14 cellular contexts compared by ENCODE assay signal in genomic region chr2:207153266-207153990, GRCh38. TPM values are rescaled to one million over a fixed set of nuclear protein-coding genes. Genes with fewer than 3 reads are reported as not detected.
DNase-seq lines count a peak whose midpoint lies in the region; ATAC-seq and TF ChIP-seq lines count a peak whose summit lies in the region.
"Had no signal": no experiment of that assay in that cellular context is flagged by ENCODE, and none has a peak within 500 bp of the region (broad histone marks: within the 10 kb centered on the region; RNA-seq: fewer than 3 reads in every experiment).

No MANE protein-coding gene starts in this region.

- H3K9me3 Mint-ChIP-seq in activated T-helper 17 cell treated with anti-CD3 and anti-CD28 coated beads, Interleukin-2, amount 50 U/mL, for 72 hours, result peaks cover 4% of the 10 kb centered on the region
- H3K9me3 Mint-ChIP-seq: activated T-cell treated with anti-CD3 and anti-CD28 coated beads, Interleukin-2, amount 50 U/mL, for 4 hours had no signal

- H3K27me3 ChIP-seq in HUES6 (ENCODE audit: control insufficient read depth, insufficient read depth, low read length), result no peaks in the 10 kb centered on the region
- H3K27me3 ChIP-seq in left lung, result no peaks in the 10 kb centered on the region
- H3K27me3 ChIP-seq in smooth muscle cell (ENCODE audit: low read depth), result no peaks in the 10 kb centered on the region

- H3K36me3 ChIP-seq in HUES6 (ENCODE audit: control insufficient read depth, insufficient read depth, low read length), result no peaks in the 10 kb centered on the region
- H3K36me3 ChIP-seq in left lung, result no peaks in the 10 kb centered on the region
- H3K36me3 ChIP-seq in smooth muscle cell (ENCODE audit: low read depth), result no peaks in the 10 kb centered on the region

- DNase-seq in left lung (no peak), smooth muscle cell (lab: John Stamatoyannopoulos, UW; ENCODE audit: unreplicated experiment) (no peak), NCI-H82 treated with DMSO at 0.1 percent for 48 hours (lab: John Stamatoyannopoulos, UW; ENCODE audit: unreplicated experiment) (no peak), T-helper 9 cell (no peak)
- DNase-seq in effector CD8-positive, alpha-beta T cell (lab: John Stamatoyannopoulos, UW), result no peak
- DNase-seq: activated T-cell treated with anti-CD3 and anti-CD28 coated beads, Interleukin-2, amount 50 U/mL, for 4 hours; Caco-2; Karpas-422; midbrain; NCI-H187 treated with DMSO at 0.1 percent for 48 hours; right cardiac atrium had no signal

- H3K4me2 ChIP-seq in smooth muscle cell, result no peak overlapping the region

- no peaks in the 10 kb centered on the region for H3F3A ChIP-seq in smooth muscle cell (ENCODE audit: low read depth)

- no peak for ATAC-seq in activated T-helper 17 cell treated with anti-CD3 and anti-CD28 coated beads, Interleukin-2, amount 50 U/mL, for 72 hours (replicated peaks)
- ATAC-seq in left lung (no peak), GM21515 (IDR thresholded peaks at IDR 0.05; ENCODE audit: unreplicated experiment) (no peak)
- ATAC-seq: activated T-cell treated with anti-CD3 and anti-CD28 coated beads, Interleukin-2, amount 50 U/mL, for 4 hours; right cardiac atrium had no signal

- H3K4me1 Mint-ChIP-seq in activated T-helper 17 cell treated with anti-CD3 and anti-CD28 coated beads, Interleukin-2, amount 50 U/mL, for 72 hours, result peaks cover 68% of the 10 kb centered on the region

- H3K27ac ChIP-seq in HUES6 (ENCODE audit: low read depth, low read length) (0 out of 2 replicates have a peak overlapping the region, but pooled peaks have one; percentile 56), left lung (peak overlapping the region; percentile 26 to 94), smooth muscle cell (ENCODE audit: low read depth) (peak overlapping the region; percentile 27)

- intact Hi-C loops in left lung (cut with DNase I), result no loop called here

- peaks cover 87% of the 10 kb centered on the region for H3K4me1 ChIP-seq in HUES6 (ENCODE audit: control insufficient read depth, insufficient read depth, low read length)
- H3K4me1 ChIP-seq in left lung, result peaks cover 30 to 99% of the 10 kb centered on the region in 2 donors
- peaks cover 48% of the 10 kb centered on the region for H3K4me1 ChIP-seq in smooth muscle cell (ENCODE audit: low read depth)
- H3K4me1 ChIP-seq: Caco-2 had no signal

- H3K9ac ChIP-seq in HUES6 (ENCODE audit: low read length), result no peak overlapping the region
- H3K9ac ChIP-seq in smooth muscle cell (ENCODE audit: low read depth), result no peak overlapping the region

- H3K9me3 ChIP-seq in HUES6 (ENCODE audit: control insufficient read depth, insufficient read depth, low read depth, low read length) (no peaks in the 10 kb centered on the region), left lung (no peaks in the 10 kb centered on the region), smooth muscle cell (replicated peaks; ENCODE audit: low read depth) (no peaks in the 10 kb centered on the region)
- H3K9me3 ChIP-seq: Caco-2 had no signal

- H3K4me3 ChIP-seq in HUES6 (ENCODE audit: low read depth, low read length), result no peak overlapping the region
- H3K4me3 ChIP-seq in left lung, result no peak overlapping the region
- no peak overlapping the region for H3K4me3 ChIP-seq in smooth muscle cell

- 81% methylated on average over 1 of the region's 1 CpG for WGBS in smooth muscle cell (ENCODE audit: low lambda C conversion rate)

- H3K79me2 ChIP-seq in smooth muscle cell (ENCODE audit: low read depth), result peaks cover 99% of the 10 kb centered on the region

- H2AFZ ChIP-seq in smooth muscle cell (ENCODE audit: low read depth), result no peak overlapping the region

- peak overlapping the region; percentile 3 for H3K4me3 Mint-ChIP-seq in activated T-helper 17 cell treated with anti-CD3 and anti-CD28 coated beads, Interleukin-2, amount 50 U/mL, for 72 hours
- H3K4me3 Mint-ChIP-seq: activated T-cell treated with anti-CD3 and anti-CD28 coated beads, Interleukin-2, amount 50 U/mL, for 4 hours had no signal

- H3K27ac Mint-ChIP-seq in activated T-helper 17 cell treated with anti-CD3 and anti-CD28 coated beads, Interleukin-2, amount 50 U/mL, for 72 hours, result no peak overlapping the region

- peaks cover 5% of the 10 kb centered on the region for H3K27me3 Mint-ChIP-seq in activated T-helper 17 cell treated with anti-CD3 and anti-CD28 coated beads, Interleukin-2, amount 50 U/mL, for 72 hours

- H3K36me3 Mint-ChIP-seq in activated T-helper 17 cell treated with anti-CD3 and anti-CD28 coated beads, Interleukin-2, amount 50 U/mL, for 72 hours (ENCODE audit: low read depth), result peaks cover 46% of the 10 kb centered on the region

- H4K20me1 ChIP-seq in smooth muscle cell (ENCODE audit: low read depth), result peaks cover 100% of the 10 kb centered on the region

- TF ChIP-seq CTCF in left lung (IDR thresholded peaks at IDR 0.05), result no peak
- TF ChIP-seq CTCF in smooth muscle cell (IDR thresholded peaks at IDR 0.05; ENCODE audit: borderline replicate concordance, insufficient read depth, poor library complexity, severe bottlenecking), result no peak

RNA-seq across cellular contexts. Expression of gene KLF7, which starts 12.3 kb away (rescaled TPM):
- 10 to 100 TPM; 32.8 to 40.6 TPM for total RNA-seq in activated T-helper 17 cell treated with anti-CD3 and anti-CD28 coated beads, Interleukin-2, amount 50 U/mL, for 72 hours
- 10 to 100 TPM; 31.0 to 41.8 TPM for total RNA-seq in left lung
- 16.1 and 27.6 TPM in 2 replicates for total RNA-seq in smooth muscle cell
- polyA plus RNA-seq in smooth muscle cell, result 12.2 and 12.7 TPM in 2 replicates
